In genomic region chr5:39489263-39489662, GRCh38 we compare ENCODE assay signal across 22 cellular contexts.
"Had no signal": no experiment of that assay in that cellular context is flagged by ENCODE, and none has a peak within 500 bp of the region (broad histone marks: within the 10 kb centered on the region; RNA-seq: fewer than 3 reads in every experiment).

No MANE protein-coding gene starts in this region.

- H3K27ac Mint-ChIP-seq: mesothelial cell of epicardium; naive B cell; natural killer cell; nephron progenitor cell; neural progenitor cell; progenitor cell of endocrine pancreas; stimulated activated effector memory CD8-positive, alpha-beta T cell treated with anti-CD3 and anti-CD28 coated beads, Interleukin-12 subunit alpha, Interleukin-12 subunit beta, amount 100 ng/mL, for 72 hours; stimulated activated naive CD8-positive, alpha-beta T cell treated with anti-CD3 and anti-CD28 coated beads, Interleukin-15, Interleukin-2, amounts not matched to agents 100 ng/mL and 50 ng/mL, for 24 hours; type B pancreatic cell had no signal

- H3K4me3 Mint-ChIP-seq: mesothelial cell of epicardium; naive B cell; natural killer cell; nephron progenitor cell; neural progenitor cell; stimulated activated effector memory CD8-positive, alpha-beta T cell treated with anti-CD3 and anti-CD28 coated beads, Interleukin-12 subunit alpha, Interleukin-12 subunit beta, amount 100 ng/mL, for 72 hours; stimulated activated naive CD8-positive, alpha-beta T cell treated with anti-CD3 and anti-CD28 coated beads, Interleukin-15, Interleukin-2, amounts not matched to agents 100 ng/mL and 50 ng/mL, for 24 hours; type B pancreatic cell had no signal

- H3K4me1 Mint-ChIP-seq: naive B cell; natural killer cell; nephron progenitor cell; stimulated activated effector memory CD8-positive, alpha-beta T cell treated with anti-CD3 and anti-CD28 coated beads, Interleukin-12 subunit alpha, Interleukin-12 subunit beta, amount 100 ng/mL, for 72 hours had no signal

- ATAC-seq: natural killer cell; right cardiac atrium; sciatic nerve; stimulated activated effector memory CD8-positive, alpha-beta T cell treated with anti-CD3 and anti-CD28 coated beads, Interleukin-12 subunit alpha, Interleukin-12 subunit beta, amount 100 ng/mL, for 72 hours had no signal

- DNase-seq: islet precursor cell; left ventricle myocardium inferior; mesendoderm; naive B cell; natural killer cell; nephron progenitor cell; occipital lobe; ovary; right cardiac atrium; small intestine; spleen; stimulated activated CD4-positive, alpha-beta T cell treated with anti-CD3 and anti-CD28 coated beads, Interleukin-4, amount 100 ng/mL, for 24 hours; stimulated activated naive CD4-positive, alpha-beta T cell; tibial artery; uterus had no signal

- H3K36me3 Mint-ChIP-seq: stimulated activated effector memory CD8-positive, alpha-beta T cell treated with anti-CD3 and anti-CD28 coated beads, Interleukin-12 subunit alpha, Interleukin-12 subunit beta, amount 100 ng/mL, for 72 hours; type B pancreatic cell had no signal

- H3K27me3 Mint-ChIP-seq: progenitor cell of endocrine pancreas, type B pancreatic cell had no signal
